26 cellular contexts compared by ENCODE assay signal in genomic region chr2:181918188-181918587, GRCh38.
"Had no signal": no experiment of that assay in that cellular context is flagged by ENCODE, and none has a peak within 500 bp of the region (broad histone marks: within the 10 kb centered on the region; RNA-seq: fewer than 3 reads in every experiment).

No MANE protein-coding gene starts in this region.

- DNase-seq: activated CD4-positive, alpha-beta T cell treated with anti-CD3 and anti-CD28 coated beads for 4 hours; activated CD4-positive, alpha-beta T cell treated with anti-CD3 and anti-CD28 coated beads, Interleukin-2, amount 50 U/mL, for 1 hour; activated CD4-positive, alpha-beta T cell treated with anti-CD3 and anti-CD28 coated beads, Interleukin-2, amount 50 U/mL, for 48 hours; activated CD4-positive, CD25-positive, alpha-beta regulatory T cell; activated CD4-positive, CD25-positive, alpha-beta regulatory T cell treated with anti-CD3 and anti-CD28 coated beads, Interleukin-2, amount 50 U/mL, for 72 hours; activated CD8-positive, alpha-beta memory T cell treated with anti-CD3 and anti-CD28 coated beads for 24 hours; activated CD8-positive, alpha-beta T cell treated with anti-CD3 and anti-CD28 coated beads for 36 hours; activated effector memory CD4-positive, alpha-beta T cell treated with Interleukin-2 at 50 U/mL for 16 hours; activated gamma-delta T cell treated with Interleukin-2 at 50 U/mL for 16 hours; activated naive CD4-positive, alpha-beta T cell treated with anti-CD3 and anti-CD28 coated beads, Interleukin-2, amount 50 U/mL, for 16 hours; activated naive CD4-positive, alpha-beta T cell treated with Interleukin-2 at 50 U/mL for 16 hours; activated T-cell treated with anti-CD3 and anti-CD28 coated beads, Interleukin-2, amount 50 U/mL, for 4 hours; amniotic stem cell; anterior cingulate cortex; body of pancreas; effector CD8-positive, alpha-beta T cell; erythroblast; foreskin keratinocyte; gastrocnemius medialis; glutamatergic neuron; heart left ventricle; T-helper 2 cell had no signal

- ATAC-seq: activated CD8-positive, alpha-beta T cell treated with anti-CD3 and anti-CD28 coated beads for 36 hours; activated T-cell treated with anti-CD3 and anti-CD28 coated beads, Interleukin-2, amount 50 U/mL, for 4 hours; activated T-helper 17 cell treated with anti-CD3 and anti-CD28 coated beads, Interleukin-2, amount 50 U/mL, for 72 hours; body of pancreas; gastrocnemius medialis; heart left ventricle had no signal

- H3K27me3 Mint-ChIP-seq: activated CD8-positive, alpha-beta T cell treated with anti-CD3 and anti-CD28 coated beads for 36 hours; activated naive CD8-positive, alpha-beta T cell; activated T-helper 17 cell treated with anti-CD3 and anti-CD28 coated beads, Interleukin-2, amount 50 U/mL, for 72 hours had no signal

- H3K4me3 ChIP-seq: body of pancreas, esophagus muscularis mucosa, gastrocnemius medialis, heart left ventricle had no signal

- H3K4me1 ChIP-seq: gastrocnemius medialis had no signal

- H3K9me3 Mint-ChIP-seq: activated CD8-positive, alpha-beta T cell treated with anti-CD3 and anti-CD28 coated beads for 36 hours; activated T-cell treated with anti-CD3 and anti-CD28 coated beads, Interleukin-2, amount 50 U/mL, for 4 hours; activated T-helper 17 cell treated with anti-CD3 and anti-CD28 coated beads, Interleukin-2, amount 50 U/mL, for 72 hours had no signal

- FAIRE-seq: colon had no signal

- H3K27ac Mint-ChIP-seq: activated CD8-positive, alpha-beta T cell treated with anti-CD3 and anti-CD28 coated beads for 36 hours; activated naive CD8-positive, alpha-beta T cell; activated T-helper 17 cell treated with anti-CD3 and anti-CD28 coated beads, Interleukin-2, amount 50 U/mL, for 72 hours had no signal

- H3K9me3 ChIP-seq: body of pancreas, esophagus muscularis mucosa, gastrocnemius medialis, heart left ventricle had no signal

- H3K4me3 Mint-ChIP-seq: activated CD8-positive, alpha-beta T cell treated with anti-CD3 and anti-CD28 coated beads for 36 hours; activated naive CD8-positive, alpha-beta T cell; activated T-cell treated with anti-CD3 and anti-CD28 coated beads, Interleukin-2, amount 50 U/mL, for 4 hours; activated T-helper 17 cell treated with anti-CD3 and anti-CD28 coated beads, Interleukin-2, amount 50 U/mL, for 72 hours had no signal

- H3K4me1 Mint-ChIP-seq: activated T-helper 17 cell treated with anti-CD3 and anti-CD28 coated beads, Interleukin-2, amount 50 U/mL, for 72 hours had no signal

- H3K27me3 ChIP-seq: body of pancreas, esophagus muscularis mucosa, foreskin keratinocyte, gastrocnemius medialis, heart left ventricle had no signal

- H3K27ac ChIP-seq: esophagus muscularis mucosa, foreskin keratinocyte, gastrocnemius medialis, heart left ventricle had no signal
